Comparison of ENCODE assay signal across 9 cellular contexts in the genomic region with DNA sequence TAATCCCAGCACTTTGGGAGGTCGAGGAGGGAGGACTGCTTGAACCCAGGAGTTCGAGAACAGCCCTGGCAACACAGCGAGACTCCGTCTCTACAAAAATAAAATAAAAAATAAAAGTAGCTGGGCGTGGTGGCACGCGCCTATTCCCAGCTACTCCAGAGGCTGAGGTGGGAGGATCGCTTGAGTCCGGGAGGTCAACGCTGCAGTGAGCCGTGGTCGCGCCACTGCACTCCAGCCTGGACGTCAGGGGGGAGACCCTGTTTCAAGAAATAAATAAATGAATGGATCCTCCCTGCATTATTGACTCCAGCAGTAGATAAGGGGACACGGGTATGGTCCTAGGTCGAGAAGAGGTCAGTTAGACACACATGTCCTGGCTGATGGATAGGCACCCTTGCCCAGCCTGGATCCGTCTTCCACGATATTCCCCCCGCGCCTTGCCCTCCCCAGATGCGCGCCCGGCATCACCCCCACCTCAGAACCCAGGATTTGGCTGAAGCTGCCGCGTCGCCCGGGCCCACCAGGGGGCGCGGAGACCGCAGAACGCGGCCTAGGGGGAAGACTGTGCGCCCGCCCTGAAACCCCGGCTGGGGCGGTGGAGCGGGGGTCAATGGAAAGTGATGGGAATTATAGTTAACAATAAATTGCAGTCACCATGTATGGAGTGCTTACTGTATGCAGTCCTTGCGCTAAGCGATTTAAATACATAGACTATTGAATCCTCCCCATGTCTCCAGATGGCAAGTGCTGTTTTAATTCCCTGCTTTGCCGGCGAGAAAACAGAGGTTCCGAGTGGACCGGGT. TPM values are rescaled to one million over a fixed set of nuclear protein-coding genes. Genes with fewer than 3 reads are reported as not detected.
DNase-seq lines count a peak whose midpoint lies in the region; FAIRE-seq and TF ChIP-seq lines count a peak whose summit lies in the region.
"Had no signal": no experiment of that assay in that cellular context is flagged by ENCODE, and none has a peak within 500 bp of the region (broad histone marks: within the 10 kb centered on the region; RNA-seq: fewer than 3 reads in every experiment).

No MANE protein-coding gene starts in this region.

- no peak for FAIRE-seq in frontal cortex (lab: Jason Lieb, UNC)

- peak overlapping the region; percentile 79 for H3K4me2 ChIP-seq in Karpas-422 (ENCODE audit: low read depth, low read length, poor library complexity, severe bottlenecking)

- H3K27ac ChIP-seq in Karpas-422 (ENCODE audit: low read length) (peak overlapping the region; percentile 46), substantia nigra (ENCODE audit: low read depth, low read length, poor library complexity, severe bottlenecking) (peak overlapping the region; percentile 81)

- H4K20me1 ChIP-seq in Karpas-422 (ENCODE audit: insufficient read depth, low read depth, low read length): no peaks in the 10 kb centered on the region

- H3K9me3 Mint-ChIP-seq in neural crest cell: no peaks in the 10 kb centered on the region

- H3K36me3 Mint-ChIP-seq in neural crest cell (ENCODE audit: low read depth): no peaks in the 10 kb centered on the region

- H3K4me3 Mint-ChIP-seq in neural crest cell: peak overlapping the region; percentile 87

- peaks cover 38% of the 10 kb centered on the region for H3K4me1 ChIP-seq in Karpas-422 (ENCODE audit: low read length)

- peak overlapping the region; percentile 86 for H3K9ac ChIP-seq in Karpas-422 (ENCODE audit: low read length)

- peak overlapping the region; percentile 68 for H3K4me3 ChIP-seq in GM12864 (ENCODE audit: low read depth, low read length)
- H3K4me3 ChIP-seq in Karpas-422 (ENCODE audit: low read length): peak overlapping the region; percentile 71

- no peaks in the 10 kb centered on the region for H3K9me2 ChIP-seq in Karpas-422 (replicated peaks; ENCODE audit: insufficient read depth, low read length)

- H3K79me2 ChIP-seq in Karpas-422 (ENCODE audit: low read length): no peaks in the 10 kb centered on the region

- peak overlapping the region; percentile 71; the same call in 1 of the 2 replicates for H2AFZ ChIP-seq in Karpas-422 (ENCODE audit: low read length)

- H3K4me1 Mint-ChIP-seq in neural crest cell: peaks cover 36% of the 10 kb centered on the region

- H3K27ac Mint-ChIP-seq in neural crest cell (ENCODE audit: unreplicated experiment): no peak overlapping the region

- H3K27me3 ChIP-seq in Karpas-422 (ENCODE audit: low read length): no peaks in the 10 kb centered on the region

- no peaks in the 10 kb centered on the region for H3K9me3 ChIP-seq in Karpas-422 (ENCODE audit: low read length)

- no peaks in the 10 kb centered on the region for H3K36me3 ChIP-seq in Karpas-422 (ENCODE audit: insufficient read depth, low read length)

- TF ChIP-seq CTCF in GM12864 (IDR thresholded peaks at IDR 0.05; ENCODE audit: low read depth, low read length, missing control alignments) (peak; percentile 86), neural crest cell (conservative IDR thresholded peaks at IDR 0.05) (peak; percentile 99)

- H3K27me3 Mint-ChIP-seq in neural crest cell (ENCODE audit: low read depth): peaks cover 9% of the 10 kb centered on the region

- DNase-seq in GM12864 (ENCODE audit: low read depth) (no peak), Karpas-422 (peak; percentile 94), SHP77 (lab: John Stamatoyannopoulos, UW) (peak; percentile 59 to 71), frontal cortex (ENCODE audit: low spot score in 2 of 2) (peak; percentile 73 to 81), neural crest cell (ENCODE audit: low read depth, low spot score) (peak; percentile 82), substantia nigra (lab: John Stamatoyannopoulos, UW) (peak in 47 of 49 donors; percentile 26 to 86 (median 68)), OCI-M2 (lab: John Stamatoyannopoulos, UW; ENCODE audit: unreplicated experiment) (no peak)
- DNase-seq in activated naive CD4-positive, alpha-beta T cell (lab: John Stamatoyannopoulos, UW): peak; percentile 51 to 82 (median 62)

RNA-seq across cellular contexts. Expression of a gene that starts 2.1 kb away (rescaled TPM):
- total RNA-seq in Karpas-422 (2014; rRNA removed; shearing (Covaris generic); ENCODE audit: low replicate concordance): 7.6 and 21.2 TPM in 2 replicates
- total RNA-seq in frontal cortex (14.3 TPM), neural crest cell (27.9 and 28.8 TPM in 2 replicates)

RNA-seq across cellular contexts. Expression of a gene that starts 13.9 kb away (rescaled TPM):
- total RNA-seq in Karpas-422 (2014; rRNA removed; shearing (Covaris generic); ENCODE audit: low replicate concordance): 60.0 and 156 TPM in 2 replicates
- total RNA-seq in frontal cortex: 16.3 TPM
- 9.3 and 9.6 TPM in 2 replicates for total RNA-seq in neural crest cell

RNA-seq across cellular contexts. Expression of a gene that starts 24.2 kb away (rescaled TPM):
- 372 and 566 TPM in 2 replicates for total RNA-seq in Karpas-422 (2014; rRNA removed; shearing (Covaris generic); ENCODE audit: low replicate concordance)
- total RNA-seq in frontal cortex: 208 TPM
- 651 and 672 TPM in 2 replicates for total RNA-seq in neural crest cell

RNA-seq across cellular contexts. Expression of a gene that starts 24.5 kb away (rescaled TPM):
- total RNA-seq in Karpas-422 (2014; rRNA removed; shearing (Covaris generic); ENCODE audit: low replicate concordance): 9.0 TPM in 1 of 2 replicates, not detected in the other
- total RNA-seq in frontal cortex: 0.82 TPM
- total RNA-seq in neural crest cell: 34.7 and 49.1 TPM in 2 replicates

RNA-seq across cellular contexts. Expression of a gene that starts 25.8 kb away (rescaled TPM):
- not detected in 2 replicates for total RNA-seq in Karpas-422 (2014; rRNA removed; shearing (Covaris generic); ENCODE audit: low replicate concordance)
- not detected for total RNA-seq in frontal cortex
- not detected in 2 replicates for total RNA-seq in neural crest cell
- total RNA-seq: subcutaneous adipose tissue had no signal

Comparison
In these comparisons a context has a peak if more than half of its experiments do, and no peak if none do; other contexts are left out.
1. DNase-seq: peak in Karpas-422 (single experiment), SHP77 (2 of 2), activated naive CD4-positive, alpha-beta T cell (4 of 4), frontal cortex (2 of 2), neural crest cell (single experiment) and substantia nigra (47 of 49); none in GM12864 (single experiment) and OCI-M2 (single experiment).